ENCODE assay signal across 1 cellular context in the genomic region with DNA sequence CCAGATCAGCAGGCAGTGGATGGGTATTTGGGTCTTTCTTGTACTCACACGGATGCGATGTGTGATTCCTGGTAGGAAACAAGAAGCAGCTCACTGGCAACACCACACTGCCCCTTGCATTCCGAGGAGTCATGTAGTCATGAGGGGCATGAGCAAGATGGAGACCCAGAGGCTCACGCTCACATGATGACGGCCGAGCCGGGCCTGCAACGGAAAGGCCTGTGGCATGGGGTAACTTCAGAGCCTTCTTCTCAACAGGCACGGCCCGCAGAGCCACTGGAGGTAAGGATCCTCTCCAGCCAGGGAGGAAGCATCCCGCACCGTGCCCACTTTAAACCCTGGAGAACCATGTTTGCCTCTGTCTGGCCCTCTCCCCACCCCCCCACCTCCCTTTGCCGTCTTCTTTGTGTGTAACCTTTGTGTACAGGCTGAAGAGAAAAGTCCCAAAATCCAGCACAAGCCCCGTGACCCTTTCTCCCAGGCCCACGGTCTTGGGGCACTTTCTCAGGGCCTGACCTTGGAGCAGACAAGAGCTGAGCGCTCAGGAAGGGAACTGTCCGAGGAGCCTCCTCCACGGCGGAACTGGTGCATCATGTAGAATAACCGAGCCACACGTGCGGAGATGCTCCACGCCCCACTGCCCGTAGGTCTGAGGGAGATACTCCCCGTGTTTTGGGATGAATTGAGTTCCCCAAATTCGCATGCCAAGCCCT.
TF ChIP-seq lines count a peak whose summit lies in the region.

No MANE protein-coding gene starts in this region.

TF ChIP-seq in H1, 55 proteins besides CTCF, POLR2A, EP300 and RAD21:
- TF ChIP-seq, protein P1, sequence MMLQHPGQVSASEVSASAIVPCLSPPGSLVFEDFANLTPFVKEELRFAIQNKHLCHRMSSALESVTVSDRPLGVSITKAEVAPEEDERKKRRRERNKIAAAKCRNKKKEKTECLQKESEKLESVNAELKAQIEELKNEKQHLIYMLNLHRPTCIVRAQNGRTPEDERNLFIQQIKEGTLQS (IDR thresholded peaks at IDR 0.05; ENCODE audit: insufficient read depth, low read depth, low read length): no peak
- TF ChIP-seq RXRA (IDR thresholded peaks at IDR 0.05; ENCODE audit: insufficient read depth, low read depth, low read length): no peak
- TF ChIP-seq TEAD4 (IDR thresholded peaks at IDR 0.05; ENCODE audit: low read depth, low read length): no peak
- no peak for TF ChIP-seq BRCA1 (IDR thresholded peaks at IDR 0.05; ENCODE audit: low read depth, low read length)
- TF ChIP-seq EZH2 (IDR thresholded peaks at IDR 0.05; ENCODE audit: low read depth, low read length, severe bottlenecking): no peak
- no peak for TF ChIP-seq BCL11A (IDR thresholded peaks at IDR 0.05; ENCODE audit: low read depth in 2 of 2, low read length in 2 of 2)
- no peak for TF ChIP-seq SAP30 (IDR thresholded peaks at IDR 0.05; ENCODE audit: insufficient read depth, insufficient replicate concordance, low read length)
TF ChIP-seq in H1: peak in this region for 0.
